Comparison of ENCODE assay signal across 21 cellular contexts in the genomic region with DNA sequence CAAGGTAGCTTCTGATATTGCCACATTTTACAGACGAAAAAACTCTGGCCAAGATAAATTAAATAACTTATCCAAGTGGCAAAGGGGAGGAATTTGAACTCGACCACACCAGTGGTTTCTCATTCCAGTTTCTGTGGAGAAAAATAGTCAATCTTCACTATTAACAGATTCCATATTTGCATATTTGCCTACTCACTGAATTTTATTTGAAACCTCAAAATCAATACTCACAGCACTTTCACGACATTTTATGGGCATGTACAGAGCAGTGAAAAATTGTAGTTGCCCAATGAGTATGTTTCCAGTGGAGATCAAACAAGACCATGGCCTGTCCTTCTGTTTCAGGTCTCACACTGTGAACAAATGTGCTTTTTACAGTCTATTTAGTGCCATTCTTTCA.
DNase-seq lines count a peak whose midpoint lies in the region; ATAC-seq, FAIRE-seq and TF ChIP-seq lines count a peak whose summit lies in the region.
"Had no signal": no experiment of that assay in that cellular context is flagged by ENCODE, and none has a peak within 500 bp of the region (broad histone marks: within the 10 kb centered on the region; RNA-seq: fewer than 3 reads in every experiment).

No MANE protein-coding gene starts in this region.

- H2AFZ ChIP-seq in astrocyte (ENCODE audit: low read depth, low read length) = no peak overlapping the region
- H2AFZ ChIP-seq in K562 (ENCODE audit: low read depth, low read length) = peak overlapping the region; percentile 74
- H2AFZ ChIP-seq: GM23338 had no signal

- no peaks in the 10 kb centered on the region for H3K27me3 Mint-ChIP-seq in astrocyte (ENCODE audit: low read depth, unreplicated experiment)
- H3K27me3 Mint-ChIP-seq: B cell; CD4-positive, CD25-positive, alpha-beta regulatory T cell had no signal

- ATAC-seq in K562 (no peak), HG03196 (IDR thresholded peaks at IDR 0.05; ENCODE audit: unreplicated experiment) (no peak), right lobe of liver (no peak), HG03571 (IDR thresholded peaks at IDR 0.05; ENCODE audit: unreplicated experiment) (no peak)
- ATAC-seq: CD8-positive, alpha-beta T cell; GM12878; GM23338 had no signal

- no peak for TF ChIP-seq EP300 in K562 (IDR thresholded peaks at IDR 0.05; ENCODE audit: low read length)

- H3K36me3 ChIP-seq in astrocyte (ENCODE audit: insufficient read depth, low read length) = no peaks in the 10 kb centered on the region
- no peaks in the 10 kb centered on the region for H3K36me3 ChIP-seq in K562 (ENCODE audit: control insufficient read depth, insufficient read depth, low read length)
- no peaks in the 10 kb centered on the region for H3K36me3 ChIP-seq in right lobe of liver
- H3K36me3 ChIP-seq: BLaER1, HAP-1 had no signal

- CTCF ChIA-PET in K562 (lab: Yijun Ruan, JAX; ENCODE audit: low intra/inter-chr PET ratio) = no interaction called here

- no peak overlapping the region for H3K27ac Mint-ChIP-seq in astrocyte (ENCODE audit: unreplicated experiment)
- H3K27ac Mint-ChIP-seq: B cell; CD4-positive, CD25-positive, alpha-beta regulatory T cell; CD8-positive, alpha-beta T cell; HFFc6 had no signal

- no peak overlapping the region for H3K27ac ChIP-seq in astrocyte (ENCODE audit: low read depth, low read length)
- H3K27ac ChIP-seq in K562 (ENCODE audit: extremely low read depth, low read depth, low read length) = 0 out of 3 replicates have a peak overlapping the region, but pooled peaks have one; percentile 21
- H3K27ac ChIP-seq in right lobe of liver = no peak overlapping the region
- H3K27ac ChIP-seq: BLaER1, C4-2B had no signal

- no TSS peak for BruUV-seq in K562 (replicated peaks; lab: Mats Ljungman, UMichigan)

- DNase-seq in H54 (ENCODE audit: insufficient read length, low spot score) = no peak
- DNase-seq in astrocyte (ENCODE audit: low read depth) = peak; percentile 39
- DNase-seq in K562 (ENCODE audit: extremely low read depth in 1 of 4, low spot score in 3 of 4) = no peak
- DNase-seq in right lobe of liver = no peak
- DNase-seq: Caco-2; CD4-positive, CD25-positive, alpha-beta regulatory T cell; CD8-positive, alpha-beta T cell; DMS153; DND-41; EL; GDM1; HFFc6 had no signal

- H3K27me3 ChIP-seq in astrocyte (ENCODE audit: insufficient read depth, low read length) (no peaks in the 10 kb centered on the region), K562 (ENCODE audit: control insufficient read depth in 2 of 2, insufficient read depth in 2 of 2, low read length in 2 of 2) (no peaks in the 10 kb centered on the region), right lobe of liver (no peaks in the 10 kb centered on the region)
- H3K27me3 ChIP-seq: BLaER1 had no signal

- intact Hi-C loops in K562 (cut with micrococcal nuclease) = loop anchor here (10.0 kb wide), 1 partner anchor 320 kb away; no protein-coding TSS in a partner anchor
- intact Hi-C loops in right lobe of liver (cut with DNase I) = no loop called here

- no peaks in the 10 kb centered on the region for H3K9me3 ChIP-seq in astrocyte (ENCODE audit: insufficient read depth, low read depth, low read length)
- H3K9me3 ChIP-seq in K562 (replicated peaks; ENCODE audit: control insufficient read depth, insufficient read depth, low read depth, low read length) = no peaks in the 10 kb centered on the region
- H3K9me3 ChIP-seq in right lobe of liver = no peaks in the 10 kb centered on the region
- H3K9me3 ChIP-seq: BLaER1, Caco-2, HAP-1 had no signal

- H3K4me2 ChIP-seq in astrocyte (ENCODE audit: low read length) = no peak overlapping the region
- no peak overlapping the region for H3K4me2 ChIP-seq in K562 (ENCODE audit: insufficient read depth, low read length)
- H3K4me2 ChIP-seq: BLaER1, GM23338 had no signal

- H3K4me3 Mint-ChIP-seq in astrocyte (ENCODE audit: unreplicated experiment) = no peak overlapping the region
- H3K4me3 Mint-ChIP-seq: B cell; CD4-positive, CD25-positive, alpha-beta regulatory T cell; CD8-positive, alpha-beta T cell; GM23338; HFFc6 had no signal

- TF ChIP-seq POLR2A in H54 (IDR thresholded peaks at IDR 0.05; ENCODE audit: low read depth, low read length) (no peak), K562 (conservative IDR thresholded peaks at IDR 0.05) (no peak), right lobe of liver (IDR thresholded peaks at IDR 0.05) (no peak)

- in situ Hi-C loops in K562 (cut with MboI) = loop anchor here (25.0 kb wide), 1 partner anchor 1348 kb away; no protein-coding TSS in a partner anchor

- H3K4me1 Mint-ChIP-seq in astrocyte (ENCODE audit: low read depth, unreplicated experiment) = peaks cover 31% of the 10 kb centered on the region
- H3K4me1 Mint-ChIP-seq: B cell; CD4-positive, CD25-positive, alpha-beta regulatory T cell had no signal

- H3K4me3 ChIP-seq in astrocyte (ENCODE audit: insufficient read depth, low read depth, low read length) = no peak overlapping the region
- no peak overlapping the region for H3K4me3 ChIP-seq in K562
- no peak overlapping the region for H3K4me3 ChIP-seq in right lobe of liver
- H3K4me3 ChIP-seq: BLaER1, GM12878, GM23338, HAP-1 had no signal

- POLR2A ChIA-PET in K562 (lab: Yijun Ruan, JAX) = interaction anchor here (0.9 kb wide), 1 partner anchor 8 kb away, joined by 4 read pairs; no protein-coding TSS in a partner anchor

- H3K36me3 Mint-ChIP-seq in astrocyte (ENCODE audit: low read depth, unreplicated experiment) = no peaks in the 10 kb centered on the region
- H3K36me3 Mint-ChIP-seq: CD4-positive, CD25-positive, alpha-beta regulatory T cell; CD8-positive, alpha-beta T cell had no signal

- TF ChIP-seq RAD21 in K562 (CRISPR knock-in tag; conservative IDR thresholded peaks at IDR 0.05 in 1 of 2, IDR thresholded peaks at IDR 0.05 in 1 of 2) = no peak

- H3K9me1 ChIP-seq in K562 (ENCODE audit: control insufficient read depth, insufficient read depth, low read length) = no peaks in the 10 kb centered on the region

- TF ChIP-seq CTCF in astrocyte (IDR thresholded peaks at IDR 0.05; ENCODE audit: insufficient read depth, low read depth, low read length) (no peak), K562 (IDR thresholded peaks at IDR 0.05 in 2 of 3, conservative IDR thresholded peaks at IDR 0.05 in 1 of 3; ENCODE audit: insufficient read depth in 2 of 3, low read depth in 1 of 3, low read length in 3 of 3) (no peak), right lobe of liver (IDR thresholded peaks at IDR 0.05) (no peak)

- H3K9me3 Mint-ChIP-seq in astrocyte (ENCODE audit: unreplicated experiment) = no peaks in the 10 kb centered on the region
- H3K9me3 Mint-ChIP-seq: GM23338, HFFc6 had no signal

- H4K20me1 ChIP-seq in astrocyte (ENCODE audit: insufficient read depth, low read length) (peaks cover 9% of the 10 kb centered on the region), K562 (replicated peaks; ENCODE audit: control insufficient read depth, insufficient read depth, low read length) (no peaks in the 10 kb centered on the region)
- H4K20me1 ChIP-seq: BLaER1 had no signal

- H3K9ac ChIP-seq in astrocyte (ENCODE audit: low read length) (no peak overlapping the region), K562 (ENCODE audit: insufficient read depth in 1 of 2, low read depth in 2 of 2, low read length in 2 of 2) (no peak overlapping the region)
- H3K9ac ChIP-seq: BLaER1 had no signal

- H3K79me2 ChIP-seq in astrocyte (ENCODE audit: insufficient read depth, low read length) (no peaks in the 10 kb centered on the region), K562 (ENCODE audit: control insufficient read depth, insufficient read depth, low read length) (no peaks in the 10 kb centered on the region)

- H3K4me1 ChIP-seq in astrocyte (ENCODE audit: insufficient read depth, low read length) = no peaks in the 10 kb centered on the region
- H3K4me1 ChIP-seq in K562 (replicated peaks in 1 of 2; ENCODE audit: control insufficient read depth in 2 of 2, insufficient read depth in 2 of 2, low read length in 2 of 2) = peaks cover 0 to 16% of the 10 kb centered on the region in 2 experiments; a peak in 2 of 5 replicates
- peaks cover 0 to 29% (median 8%) of the 10 kb centered on the region in 4 donors for H3K4me1 ChIP-seq in right lobe of liver
- H3K4me1 ChIP-seq: Caco-2 had no signal

- WGBS in K562 (ENCODE audit: insufficient coverage, low coverage, missing lambda C conversion rate) = 47% methylated on average over 3 of the region's 3 CpGs
- 40% methylated on average over 3 of the region's 3 CpGs for WGBS in right lobe of liver (ENCODE audit: insufficient coverage, low coverage, low lambda C conversion rate, missing lambda C conversion rate)

- FAIRE-seq in H54 (lab: Jason Lieb, UNC) = peak; percentile 65
- no peak for FAIRE-seq in astrocyte (lab: Jason Lieb, UNC)
- no peak for FAIRE-seq in K562 (lab: Jason Lieb, UNC)
- FAIRE-seq: GM12878, GM19239 had no signal

TF ChIP-seq in K562, 482 proteins besides CTCF, POLR2A, EP300 and RAD21:
- TF ChIP-seq, protein P1, sequence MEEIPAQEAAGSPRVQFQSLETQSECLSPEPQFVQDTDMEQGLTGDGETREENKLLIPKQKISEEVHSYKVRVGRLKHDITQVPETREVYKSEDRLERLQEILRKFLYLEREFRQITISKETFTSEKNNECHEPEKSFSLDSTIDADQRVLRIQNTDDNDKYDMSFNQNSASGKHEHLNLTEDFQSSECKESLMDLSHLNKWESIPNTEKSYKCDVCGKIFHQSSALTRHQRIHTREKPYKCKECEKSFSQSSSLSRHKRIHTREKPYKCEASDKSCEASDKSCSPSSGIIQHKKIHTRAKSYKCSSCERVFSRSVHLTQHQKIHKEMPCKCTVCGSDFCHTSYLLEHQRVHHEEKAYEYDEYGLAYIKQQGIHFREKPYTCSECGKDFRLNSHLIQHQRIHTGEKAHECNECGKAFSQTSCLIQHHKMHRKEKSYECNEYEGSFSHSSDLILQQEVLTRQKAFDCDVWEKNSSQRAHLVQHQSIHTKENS (CRISPR knock-in tag; IDR thresholded peaks at IDR 0.05) = no peak
- TF ChIP-seq TBP (optimal IDR thresholded peaks at IDR 0.05; ENCODE audit: low read depth, low read length) = no peak
- TF ChIP-seq STAT5B (CRISPR knock-in tag; IDR thresholded peaks at IDR 0.05) = no peak
